19 cellular contexts compared by ENCODE assay signal in the genomic region with DNA sequence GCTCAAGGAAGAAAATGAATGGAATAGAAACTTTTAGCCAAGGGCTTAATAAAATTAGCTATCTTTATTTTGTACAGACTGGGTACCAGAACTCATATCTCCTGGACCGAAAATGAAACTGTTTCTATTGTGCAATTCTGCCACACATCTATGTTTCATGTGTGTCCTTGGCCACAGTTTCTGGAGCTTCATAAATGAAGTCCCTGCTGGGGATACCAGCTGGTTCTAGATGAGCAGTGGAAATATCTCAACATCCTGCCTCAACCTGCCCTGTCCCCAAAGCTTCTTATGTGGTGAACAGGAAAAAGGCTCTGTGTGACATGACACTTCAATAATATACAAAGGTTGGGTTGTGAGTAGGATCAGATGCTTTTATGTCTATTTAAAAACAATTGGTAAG.
DNase-seq lines count a peak whose midpoint lies in the region; ATAC-seq and TF ChIP-seq lines count a peak whose summit lies in the region.
"Had no signal": no experiment of that assay in that cellular context is flagged by ENCODE, and none has a peak within 500 bp of the region (broad histone marks: within the 10 kb centered on the region; RNA-seq: fewer than 3 reads in every experiment).

No MANE protein-coding gene starts in this region.

- peak; percentile 69 for DNase-seq in GM12865 (ENCODE audit: low read depth)
- no peak for DNase-seq in pons (ENCODE audit: low spot score)
- DNase-seq in left lobe of liver (ENCODE audit: low spot score) = no peak
- no peak for DNase-seq in endodermal cell
- no peak for DNase-seq in AG20443 (ENCODE audit: low spot score)
- DNase-seq: 8988T; Calu3; CD4-positive, alpha-beta memory T cell; HFFc6; NCI-H1105; NCI-H1694; NCI-H510A treated with DMSO at 0.1 percent for 48 hours had no signal

- peak; percentile 46 for ATAC-seq in GM18867 (IDR thresholded peaks at IDR 0.05; ENCODE audit: unreplicated experiment)
- ATAC-seq in GM21619 (IDR thresholded peaks at IDR 0.05; ENCODE audit: unreplicated experiment) = peak; percentile 40
- peak; percentile 46 for ATAC-seq in HG03175 (IDR thresholded peaks at IDR 0.05; ENCODE audit: unreplicated experiment)
- no peak for ATAC-seq in left lobe of liver
- ATAC-seq: Panc1, Right ventricle myocardium inferior had no signal

- 100% methylated on average over 1 of the region's 1 CpG for WGBS in endodermal cell (ENCODE audit: insufficient coverage in 1 of 2, insufficient read length in 1 of 2), 2 experiments

- no peaks in the 10 kb centered on the region for H3K4me1 ChIP-seq in endodermal cell (ENCODE audit: control insufficient read depth, insufficient read depth, low read length)

- H3K36me3 Mint-ChIP-seq in endodermal cell (ENCODE audit: low read depth) = peaks cover 7% of the 10 kb centered on the region
- H3K36me3 Mint-ChIP-seq: CD4-positive, alpha-beta memory T cell had no signal

- H3K9me3 ChIP-seq in endodermal cell (ENCODE audit: control insufficient read depth, low read length) = peaks cover 10% of the 10 kb centered on the region

- no peak overlapping the region for H3K27ac Mint-ChIP-seq in endodermal cell
- H3K27ac Mint-ChIP-seq: CD4-positive, alpha-beta memory T cell; HFFc6; T-helper 2 cell treated with Interferon-gamma antibody and Interleukin-4, amounts not matched to agents 5 μg/mL and 100 μg/mL, for 36 hours had no signal

- no peak overlapping the region for H3K4me3 Mint-ChIP-seq in endodermal cell
- H3K4me3 Mint-ChIP-seq: CD4-positive, alpha-beta memory T cell; HFFc6; T-helper 2 cell treated with Interferon-gamma antibody and Interleukin-4, amounts not matched to agents 5 μg/mL and 100 μg/mL, for 36 hours had no signal

- H3K9ac ChIP-seq in endodermal cell (ENCODE audit: extremely low read depth, low read length, poor library complexity, severe bottlenecking) = no peak overlapping the region
- H3K9ac ChIP-seq: KMS-11 had no signal

- no peaks in the 10 kb centered on the region for H3K27me3 ChIP-seq in endodermal cell (ENCODE audit: control insufficient read depth, insufficient read depth, low read length, poor library complexity, severe bottlenecking)

- no peak for TF ChIP-seq CTCF in GM12865 (IDR thresholded peaks at IDR 0.05; ENCODE audit: insufficient read depth, low read depth, low read length, missing control alignments)
- no peak for TF ChIP-seq CTCF in endodermal cell (conservative IDR thresholded peaks at IDR 0.05)

- H3K9me3 Mint-ChIP-seq in endodermal cell = peaks cover 9% of the 10 kb centered on the region

- H3K4me3 ChIP-seq in GM12865 (ENCODE audit: low read depth, low read length) (no peak overlapping the region), endodermal cell (ENCODE audit: low read length) (no peak overlapping the region)

- H3K27me3 Mint-ChIP-seq in endodermal cell (ENCODE audit: insufficient read depth) = peaks cover 2% of the 10 kb centered on the region
- H3K27me3 Mint-ChIP-seq: CD4-positive, alpha-beta memory T cell had no signal

- H3K36me3 ChIP-seq in endodermal cell (ENCODE audit: control insufficient read depth, insufficient read depth, low read length) = no peaks in the 10 kb centered on the region

- H3K27ac ChIP-seq in endodermal cell (ENCODE audit: low read depth, low read length) = no peak overlapping the region
- H3K27ac ChIP-seq: KMS-11 had no signal

- H3K4me1 Mint-ChIP-seq in endodermal cell = no peaks in the 10 kb centered on the region
- H3K4me1 Mint-ChIP-seq: CD4-positive, alpha-beta memory T cell had no signal
